ENCODE assay signal across 8 cellular contexts in genomic region chr11:107598225-107599139, GRCh38. TPM values are rescaled to one million over a fixed set of nuclear protein-coding genes. Genes with fewer than 3 reads are reported as not detected.
DNase-seq lines count a peak whose midpoint lies in the region; ATAC-seq, FAIRE-seq and TF ChIP-seq lines count a peak whose summit lies in the region.

No MANE protein-coding gene starts in this region.

- peak; percentile 72 for TF ChIP-seq CTCF in A673 (conservative IDR thresholded peaks at IDR 0.05; ENCODE audit: low read depth, low read length)
- peak; percentile 65 for TF ChIP-seq CTCF in GM12874 (IDR thresholded peaks at IDR 0.05; ENCODE audit: insufficient read depth, low read depth, low read length)
- TF ChIP-seq CTCF in SU-DHL-6 (IDR thresholded peaks at IDR 0.05; ENCODE audit: insufficient read depth, low read length, poor library complexity, severe bottlenecking) = peak; percentile 62
- peak; percentile 49 for TF ChIP-seq CTCF in HepG2 (CRISPR knock-in tag; IDR thresholded peaks at IDR 0.05)

- 6% methylated on average over 6 of the region's 6 CpGs for WGBS in HepG2 (ENCODE audit: low lambda C conversion rate)

- no peaks in the 10 kb centered on the region for H3F3A ChIP-seq in SU-DHL-6 (ENCODE audit: insufficient read depth)

- H3K9me2 ChIP-seq in SU-DHL-6 (replicated peaks; ENCODE audit: insufficient read depth, low read length) = no peaks in the 10 kb centered on the region

- H3K27ac ChIP-seq in A673 (ENCODE audit: low read depth, low read length, poor library complexity, severe bottlenecking) (no peak overlapping the region), SU-DHL-6 (ENCODE audit: low read depth, low read length) (no peak overlapping the region), HepG2 (ENCODE audit: extremely low read length, insufficient read depth, low read length) (no peak overlapping the region)

- no peak for FAIRE-seq in HepG2 (lab: Jason Lieb, UNC)

- H3K9me3 ChIP-seq in A673 (ENCODE audit: low read depth, low read length, poor library complexity, severe bottlenecking) = no peaks in the 10 kb centered on the region
- H3K9me3 ChIP-seq in SU-DHL-6 (ENCODE audit: insufficient read depth, low read length) = no peaks in the 10 kb centered on the region
- no peaks in the 10 kb centered on the region for H3K9me3 ChIP-seq in HepG2 (ENCODE audit: low read length)

- POLR2A ChIA-PET in A673 (lab: Charles Lee; ENCODE audit: low non-redundant PET) = no interaction called here
- POLR2A ChIA-PET in HepG2 (lab: Yijun Ruan, JAX) = no interaction called here

- no peaks in the 10 kb centered on the region for H4K20me1 ChIP-seq in SU-DHL-6 (ENCODE audit: low read depth, low read length)
- no peaks in the 10 kb centered on the region for H4K20me1 ChIP-seq in HepG2 (ENCODE audit: insufficient read depth, low read length)

- no peaks in the 10 kb centered on the region for H3K79me2 ChIP-seq in SU-DHL-6 (ENCODE audit: insufficient read depth, low read length)
- no peaks in the 10 kb centered on the region for H3K79me2 ChIP-seq in HepG2 (ENCODE audit: insufficient read depth, low read length)

- CTCF ChIA-PET in A673 (lab: Charles Lee) (no interaction called here), HepG2 (lab: Yijun Ruan, JAX; ENCODE audit: low intra/inter-chr PET ratio, low total read pairs) (no interaction called here)

- TF ChIP-seq RAD21 in HepG2 (CRISPR knock-in tag; IDR thresholded peaks at IDR 0.05) = no peak

- no peak overlapping the region for H3K4me2 ChIP-seq in SU-DHL-6 (ENCODE audit: low read depth, low read length, poor library complexity, severe bottlenecking)
- H3K4me2 ChIP-seq in HepG2 (ENCODE audit: low read depth, low read length) = no peak overlapping the region

- in situ Hi-C loops in HepG2 (cut with HindIII; ENCODE audit: extremely low pct_ligation_motif_present, low pct_unique_long_range_greater_than_20kb) = no loop called here

- DNase-seq in A673 (ENCODE audit: low spot score) (peak; percentile 53), HepG2 (ENCODE audit: low spot score) (no peak), NCI-H1105 treated with DMSO at 0.1 percent for 48 hours (lab: John Stamatoyannopoulos, UW) (no peak), KG1 (lab: John Stamatoyannopoulos, UW) (no peak)

- no peak for TF ChIP-seq POLR2A in HepG2 (IDR thresholded peaks at IDR 0.05; ENCODE audit: insufficient read depth in 1 of 2, low read depth in 2 of 2, low read length in 2 of 2)

- H2AFZ ChIP-seq in SU-DHL-6 (ENCODE audit: low read depth, low read length, severe bottlenecking) = no peak overlapping the region
- no peak overlapping the region for H2AFZ ChIP-seq in HepG2 (ENCODE audit: low read length)

- peaks cover 51% of the 10 kb centered on the region for H3K27me3 ChIP-seq in A673 (replicated peaks; ENCODE audit: insufficient read depth, low read depth, low read length, poor library complexity)
- H3K27me3 ChIP-seq in SU-DHL-6 (ENCODE audit: low read length) = no peaks in the 10 kb centered on the region
- peaks cover 0 to 6% of the 10 kb centered on the region in 2 experiments; a peak in 1 of 5 replicates for H3K27me3 ChIP-seq in HepG2 (ENCODE audit: control insufficient read depth in 1 of 2, insufficient read depth in 2 of 2, low read length in 2 of 2)

- H3K36me3 ChIP-seq in A673 (ENCODE audit: insufficient read depth, low read length, poor library complexity, severe bottlenecking) = no peaks in the 10 kb centered on the region
- no peaks in the 10 kb centered on the region for H3K36me3 ChIP-seq in SU-DHL-6 (ENCODE audit: low read length)
- H3K36me3 ChIP-seq in HepG2 (replicated peaks in 1 of 2; ENCODE audit: control insufficient read depth in 1 of 2, insufficient read depth in 2 of 2, low read length in 2 of 2) = no peaks in the 10 kb centered on the region

- intact Hi-C loops in A673 (cut with micrococcal nuclease; ENCODE audit: unreplicated experiment) = no loop called here
- intact Hi-C loops in HepG2 (cut with micrococcal nuclease; ENCODE audit: unreplicated experiment) = no loop called here

- no peaks in the 10 kb centered on the region for H3K4me1 ChIP-seq in A673 (ENCODE audit: insufficient read depth, low read length, poor library complexity, severe bottlenecking)
- no peaks in the 10 kb centered on the region for H3K4me1 ChIP-seq in HepG2 (ENCODE audit: insufficient read depth, low read length)

- H3K9ac ChIP-seq in SU-DHL-6 (ENCODE audit: low read length) (no peak overlapping the region), HepG2 (ENCODE audit: insufficient read depth, low read depth, low read length) (no peak overlapping the region)

- H3K4me3 ChIP-seq in A673 (ENCODE audit: low read depth, low read length, poor library complexity, severe bottlenecking) (no peak overlapping the region), SU-DHL-6 (ENCODE audit: insufficient read depth, low read length, poor library complexity, severe bottlenecking) (no peak overlapping the region), HepG2 (replicated peaks in 1 of 3; ENCODE audit: insufficient read depth in 1 of 3, low read depth in 2 of 3, low read length in 3 of 3) (no peak overlapping the region)

- ATAC-seq in HG02973 (IDR thresholded peaks at IDR 0.05; ENCODE audit: unreplicated experiment) (peak; percentile 70), HepG2 (peak; percentile 98), HG03571 (IDR thresholded peaks at IDR 0.05; ENCODE audit: unreplicated experiment) (no peak)

- TF ChIP-seq EP300 in HepG2 (IDR thresholded peaks at IDR 0.05; ENCODE audit: low read depth in 2 of 2, low read length in 2 of 2) (no peak), HepG2 (CRISPR knock-in tag; IDR thresholded peaks at IDR 0.05; ENCODE audit: borderline replicate concordance) (no peak)

- BruUV-seq in A673 (replicated peaks; lab: Mats Ljungman, UMichigan) = no TSS peak
- no TSS peak for BruUV-seq in HepG2 (replicated peaks; lab: Mats Ljungman, UMichigan)

TF ChIP-seq in HepG2, 621 proteins besides CTCF, POLR2A, EP300 and RAD21 (continues in another document):
- TF ChIP-seq HNRNPL (IDR thresholded peaks at IDR 0.05; ENCODE audit: low read depth, low read length) (0 out of 2 replicates have a peak, but pooled peaks have one; percentile 57), ZNF431 (CRISPR knock-in tag; IDR thresholded peaks at IDR 0.05; ENCODE audit: borderline replicate concordance, low read depth) (no peak), SETDB1 (CRISPR knock-in tag; IDR thresholded peaks at IDR 0.05; ENCODE audit: borderline replicate concordance) (no peak), MAFK (conservative IDR thresholded peaks at IDR 0.05 in 1 of 2, IDR thresholded peaks at IDR 0.05 in 1 of 2; ENCODE audit: low read length in 2 of 2) (peak in 1 of 2 experiments; percentile 14; a peak in 2 of 4 replicates), MAFF (IDR thresholded peaks at IDR 0.05; ENCODE audit: low read depth, low read length) (peak; percentile 24; the same call in 1 of the 2 replicates)

RNA-seq across cellular contexts. Expression of gene ELMOD1, which starts 7.5 kb away (rescaled TPM):
- not detected in 2 replicates for total RNA-seq in A673 (2021)
- not detected in 2 replicates for total RNA-seq in HepG2 (2016; rRNA removed; fragmentation: Illumina TruSeq; extraction: Trizol)
- total RNA-seq in HepG2 (2016; cell fraction: cytosol; rRNA removed; fragmentation: Illumina TruSeq; extraction: Trizol; ENCODE audit: low read depth) = not detected in 2 replicates
- not detected in 2 replicates for total RNA-seq in HepG2 (2016; cell fraction: insoluble cytoplasmic fraction; rRNA removed; fragmentation: Illumina TruSeq; extraction: Trizol)
- total RNA-seq in HepG2 (2016; cell fraction: membrane; rRNA removed; fragmentation: Illumina TruSeq; extraction: Trizol) = 0.06 TPM in 1 of 2 replicates, not detected in the other
- total RNA-seq in HepG2 (2016; cell fraction: nucleus; rRNA removed; fragmentation: Illumina TruSeq; extraction: Trizol) = not detected in 2 replicates
- 0.05 TPM in 1 of 2 replicates, not detected in the other for polyA plus RNA-seq in HepG2 (2011; rRNA removed)
- 0.03 and 0.04 TPM in 2 replicates for polyA plus RNA-seq in HepG2 (2011; cell fraction: cytosol; rRNA removed)
- not detected in 2 replicates for polyA plus RNA-seq in HepG2 (2011; cell fraction: nucleus; rRNA removed)
- polyA plus RNA-seq in HepG2 (2012) = not detected in 2 replicates
- 0.05 TPM in 1 of 2 replicates, not detected in the other for polyA plus RNA-seq in HepG2 (2016; cell fraction: cytosol; fragmentation: Illumina TruSeq; extraction: Trizol; ENCODE audit: low read depth)
- not detected in 2 replicates for polyA plus RNA-seq in HepG2 (2016; cell fraction: insoluble cytoplasmic fraction; fragmentation: Illumina TruSeq; extraction: Trizol; ENCODE audit: low read depth)
- 0.08 TPM in 1 of 2 replicates, not detected in the other for polyA plus RNA-seq in HepG2 (2016; cell fraction: membrane; fragmentation: Illumina TruSeq; extraction: Trizol; ENCODE audit: low read depth)
- not detected in 2 replicates for polyA plus RNA-seq in HepG2 (2016; cell fraction: nucleus; fragmentation: Illumina TruSeq; extraction: Trizol; ENCODE audit: insufficient read depth, low read depth)
- polyA minus RNA-seq in HepG2 (2011; rRNA and poly(A)+ RNA removed; ENCODE audit: low replicate concordance) = not detected in 2 replicates
- polyA minus RNA-seq in HepG2 (2011; cell fraction: cytosol; rRNA and poly(A)+ RNA removed) = not detected in 2 replicates
- polyA minus RNA-seq in HepG2 (2011; cell fraction: nucleus; rRNA and poly(A)+ RNA removed) = not detected in 2 replicates

RNA-seq across cellular contexts. Expression of gene ALKBH8, which starts 32.9 kb away (rescaled TPM):
- total RNA-seq in A673 (2021) (13.6 and 17.0 TPM in 2 replicates), HepG2 (2016; rRNA removed; fragmentation: Illumina TruSeq; extraction: Trizol) (9.1 and 15.3 TPM in 2 replicates)
- total RNA-seq in HepG2 (2016; cell fraction: cytosol; rRNA removed; fragmentation: Illumina TruSeq; extraction: Trizol; ENCODE audit: low read depth) = 0.81 and 0.88 TPM in 2 replicates
- total RNA-seq in HepG2 (2016; cell fraction: insoluble cytoplasmic fraction; rRNA removed; fragmentation: Illumina TruSeq; extraction: Trizol) = 9.3 and 13.9 TPM in 2 replicates
- total RNA-seq in HepG2 (2016; cell fraction: membrane; rRNA removed; fragmentation: Illumina TruSeq; extraction: Trizol) = 3.3 and 3.7 TPM in 2 replicates
- 10.3 and 11.6 TPM in 2 replicates for total RNA-seq in HepG2 (2016; cell fraction: nucleus; rRNA removed; fragmentation: Illumina TruSeq; extraction: Trizol)
- 1.9 and 2.4 TPM in 2 replicates for polyA plus RNA-seq in HepG2 (2011; rRNA removed)
- 0.97 and 1.9 TPM in 2 replicates for polyA plus RNA-seq in HepG2 (2011; cell fraction: cytosol; rRNA removed)
- polyA plus RNA-seq in HepG2 (2011; cell fraction: nucleus; rRNA removed) = 1.4 and 1.7 TPM in 2 replicates
- polyA plus RNA-seq in HepG2 (2012) = 3.4 and 4.2 TPM in 2 replicates
- polyA plus RNA-seq in HepG2 (2016; cell fraction: cytosol; fragmentation: Illumina TruSeq; extraction: Trizol; ENCODE audit: low read depth) = 0.20 and 0.32 TPM in 2 replicates
- 9.2 and 10.7 TPM in 2 replicates for polyA plus RNA-seq in HepG2 (2016; cell fraction: insoluble cytoplasmic fraction; fragmentation: Illumina TruSeq; extraction: Trizol; ENCODE audit: low read depth)
- 1.5 TPM in 2 replicates for polyA plus RNA-seq in HepG2 (2016; cell fraction: membrane; fragmentation: Illumina TruSeq; extraction: Trizol; ENCODE audit: low read depth)
- polyA plus RNA-seq in HepG2 (2016; cell fraction: nucleus; fragmentation: Illumina TruSeq; extraction: Trizol; ENCODE audit: insufficient read depth, low read depth) = 6.6 and 9.3 TPM in 2 replicates
- 1.7 and 3.2 TPM in 2 replicates for polyA minus RNA-seq in HepG2 (2011; rRNA and poly(A)+ RNA removed; ENCODE audit: low replicate concordance)
- 2.7 and 4.3 TPM in 2 replicates for polyA minus RNA-seq in HepG2 (2011; cell fraction: cytosol; rRNA and poly(A)+ RNA removed)
- 12.0 and 17.3 TPM in 2 replicates for polyA minus RNA-seq in HepG2 (2011; cell fraction: nucleus; rRNA and poly(A)+ RNA removed)
